Comparison of ENCODE assay signal across 2 cellular contexts in the genomic region with DNA sequence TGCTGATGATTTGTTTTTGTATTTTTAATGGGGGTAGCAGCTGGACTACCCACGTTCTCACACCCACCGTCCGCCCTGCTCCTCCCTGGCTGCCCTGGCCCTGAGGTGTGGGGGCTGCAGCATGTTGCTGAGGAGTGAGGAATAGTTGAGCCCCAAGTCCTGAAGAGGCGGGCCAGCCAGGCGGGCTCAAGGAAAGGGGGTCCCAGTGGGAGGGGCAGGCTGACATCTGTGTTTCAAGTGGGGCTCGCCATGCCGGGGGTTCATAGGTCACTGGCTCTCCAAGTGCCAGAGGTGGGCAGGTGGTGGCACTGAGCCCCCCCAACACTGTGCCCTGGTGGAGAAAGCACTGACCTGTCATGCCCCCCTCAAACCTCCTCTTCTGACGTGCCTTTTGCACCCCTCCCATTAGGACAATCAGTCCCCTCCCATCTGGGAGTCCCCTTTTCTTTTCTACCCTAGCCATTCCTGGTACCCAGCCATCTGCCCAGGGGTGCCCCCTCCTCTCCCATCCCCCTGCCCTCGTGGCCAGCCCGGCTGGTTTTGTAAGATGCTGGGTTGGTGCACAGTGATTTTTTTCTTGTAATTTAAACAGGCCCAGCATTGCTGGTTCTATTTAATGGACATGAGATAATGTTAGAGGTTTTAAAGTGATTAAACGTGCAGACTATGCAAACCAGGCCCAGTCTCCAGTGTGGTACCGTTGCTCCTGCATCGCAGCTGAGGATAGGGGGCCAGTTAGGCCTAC.
A peak's percentile ranks its signal among the peaks of the same experiment; 100 is the strongest.
TF ChIP-seq lines count a peak whose summit lies in the region.

No MANE protein-coding gene starts in this region.

TF ChIP-seq in K562, 482 proteins besides CTCF, POLR2A, EP300 and RAD21:
- TF ChIP-seq, protein P1, sequence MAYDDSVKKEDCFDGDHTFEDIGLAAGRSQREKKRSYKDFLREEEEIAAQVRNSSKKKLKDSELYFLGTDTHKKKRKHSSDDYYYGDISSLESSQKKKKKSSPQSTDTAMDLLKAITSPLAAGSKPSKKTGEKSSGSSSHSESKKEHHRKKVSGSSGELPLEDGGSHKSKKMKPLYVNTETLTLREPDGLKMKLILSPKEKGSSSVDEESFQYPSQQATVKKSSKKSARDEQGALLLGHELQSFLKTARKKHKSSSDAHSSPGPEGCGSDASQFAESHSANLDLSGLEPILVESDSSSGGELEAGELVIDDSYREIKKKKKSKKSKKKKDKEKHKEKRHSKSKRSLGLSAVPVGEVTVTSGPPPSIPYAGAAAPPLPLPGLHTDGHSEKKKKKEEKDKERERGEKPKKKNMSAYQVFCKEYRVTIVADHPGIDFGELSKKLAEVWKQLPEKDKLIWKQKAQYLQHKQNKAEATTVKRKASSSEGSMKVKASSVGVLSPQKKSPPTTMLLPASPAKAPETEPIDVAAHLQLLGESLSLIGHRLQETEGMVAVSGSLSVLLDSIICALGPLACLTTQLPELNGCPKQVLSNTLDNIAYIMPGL (CRISPR knock-in tag; IDR thresholded peaks at IDR 0.05) = no peak
- peak; percentile 24; the same call in 1 of the 2 replicates for TF ChIP-seq POLR2AphosphoS2 (IDR thresholded peaks at IDR 0.05; ENCODE audit: low read length)
- TF ChIP-seq, protein P2, sequence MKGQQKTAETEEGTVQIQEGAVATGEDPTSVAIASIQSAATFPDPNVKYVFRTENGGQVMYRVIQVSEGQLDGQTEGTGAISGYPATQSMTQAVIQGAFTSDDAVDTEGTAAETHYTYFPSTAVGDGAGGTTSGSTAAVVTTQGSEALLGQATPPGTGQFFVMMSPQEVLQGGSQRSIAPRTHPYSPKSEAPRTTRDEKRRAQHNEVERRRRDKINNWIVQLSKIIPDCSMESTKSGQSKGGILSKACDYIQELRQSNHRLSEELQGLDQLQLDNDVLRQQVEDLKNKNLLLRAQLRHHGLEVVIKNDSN (CRISPR knock-in tag; IDR thresholded peaks at IDR 0.05) = no peak
- peak; percentile 49 for TF ChIP-seq RBFOX2 (IDR thresholded peaks at IDR 0.05; ENCODE audit: low read depth, low read length)
- TF ChIP-seq ZBED1 (IDR thresholded peaks at IDR 0.05) = no peak
- TF ChIP-seq, protein P3, sequence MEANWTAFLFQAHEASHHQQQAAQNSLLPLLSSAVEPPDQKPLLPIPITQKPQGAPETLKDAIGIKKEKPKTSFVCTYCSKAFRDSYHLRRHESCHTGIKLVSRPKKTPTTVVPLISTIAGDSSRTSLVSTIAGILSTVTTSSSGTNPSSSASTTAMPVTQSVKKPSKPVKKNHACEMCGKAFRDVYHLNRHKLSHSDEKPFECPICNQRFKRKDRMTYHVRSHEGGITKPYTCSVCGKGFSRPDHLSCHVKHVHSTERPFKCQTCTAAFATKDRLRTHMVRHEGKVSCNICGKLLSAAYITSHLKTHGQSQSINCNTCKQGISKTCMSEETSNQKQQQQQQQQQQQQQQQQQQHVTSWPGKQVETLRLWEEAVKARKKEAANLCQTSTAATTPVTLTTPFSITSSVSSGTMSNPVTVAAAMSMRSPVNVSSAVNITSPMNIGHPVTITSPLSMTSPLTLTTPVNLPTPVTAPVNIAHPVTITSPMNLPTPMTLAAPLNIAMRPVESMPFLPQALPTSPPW (CRISPR knock-in tag; IDR thresholded peaks at IDR 0.05) = 0 out of 2 replicates have a peak, but pooled peaks have one; percentile 12
- TF ChIP-seq PHTF2 (CRISPR knock-in tag; IDR thresholded peaks at IDR 0.05) = no peak
- no peak for TF ChIP-seq ZNF830 (CRISPR knock-in tag; IDR thresholded peaks at IDR 0.05)
- TF ChIP-seq POLR2G (IDR thresholded peaks at IDR 0.05; ENCODE audit: low read depth, low read length) = peak; percentile 63; the same call in 1 of the 2 replicates
- TF ChIP-seq ILK (tag; IDR thresholded peaks at IDR 0.05; ENCODE audit: borderline replicate concordance, low read depth) = no peak
- 0 out of 2 replicates have a peak, but pooled peaks have one; percentile 23 for TF ChIP-seq PML (IDR thresholded peaks at IDR 0.05; ENCODE audit: low read length)
- no peak for TF ChIP-seq ZNF384 (IDR thresholded peaks at IDR 0.05; ENCODE audit: low read depth, low read length)
TF ChIP-seq in K562: peak in this region for 5.

TF ChIP-seq in WTC11, 78 proteins besides CTCF, POLR2A, EP300 and RAD21:
- TF ChIP-seq, protein P4, sequence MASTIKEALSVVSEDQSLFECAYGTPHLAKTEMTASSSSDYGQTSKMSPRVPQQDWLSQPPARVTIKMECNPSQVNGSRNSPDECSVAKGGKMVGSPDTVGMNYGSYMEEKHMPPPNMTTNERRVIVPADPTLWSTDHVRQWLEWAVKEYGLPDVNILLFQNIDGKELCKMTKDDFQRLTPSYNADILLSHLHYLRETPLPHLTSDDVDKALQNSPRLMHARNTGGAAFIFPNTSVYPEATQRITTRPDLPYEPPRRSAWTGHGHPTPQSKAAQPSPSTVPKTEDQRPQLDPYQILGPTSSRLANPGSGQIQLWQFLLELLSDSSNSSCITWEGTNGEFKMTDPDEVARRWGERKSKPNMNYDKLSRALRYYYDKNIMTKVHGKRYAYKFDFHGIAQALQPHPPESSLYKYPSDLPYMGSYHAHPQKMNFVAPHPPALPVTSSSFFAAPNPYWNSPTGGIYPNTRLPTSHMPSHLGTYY (CRISPR knock-in tag; IDR thresholded peaks at IDR 0.05) = no peak
- TF ChIP-seq, protein P5, sequence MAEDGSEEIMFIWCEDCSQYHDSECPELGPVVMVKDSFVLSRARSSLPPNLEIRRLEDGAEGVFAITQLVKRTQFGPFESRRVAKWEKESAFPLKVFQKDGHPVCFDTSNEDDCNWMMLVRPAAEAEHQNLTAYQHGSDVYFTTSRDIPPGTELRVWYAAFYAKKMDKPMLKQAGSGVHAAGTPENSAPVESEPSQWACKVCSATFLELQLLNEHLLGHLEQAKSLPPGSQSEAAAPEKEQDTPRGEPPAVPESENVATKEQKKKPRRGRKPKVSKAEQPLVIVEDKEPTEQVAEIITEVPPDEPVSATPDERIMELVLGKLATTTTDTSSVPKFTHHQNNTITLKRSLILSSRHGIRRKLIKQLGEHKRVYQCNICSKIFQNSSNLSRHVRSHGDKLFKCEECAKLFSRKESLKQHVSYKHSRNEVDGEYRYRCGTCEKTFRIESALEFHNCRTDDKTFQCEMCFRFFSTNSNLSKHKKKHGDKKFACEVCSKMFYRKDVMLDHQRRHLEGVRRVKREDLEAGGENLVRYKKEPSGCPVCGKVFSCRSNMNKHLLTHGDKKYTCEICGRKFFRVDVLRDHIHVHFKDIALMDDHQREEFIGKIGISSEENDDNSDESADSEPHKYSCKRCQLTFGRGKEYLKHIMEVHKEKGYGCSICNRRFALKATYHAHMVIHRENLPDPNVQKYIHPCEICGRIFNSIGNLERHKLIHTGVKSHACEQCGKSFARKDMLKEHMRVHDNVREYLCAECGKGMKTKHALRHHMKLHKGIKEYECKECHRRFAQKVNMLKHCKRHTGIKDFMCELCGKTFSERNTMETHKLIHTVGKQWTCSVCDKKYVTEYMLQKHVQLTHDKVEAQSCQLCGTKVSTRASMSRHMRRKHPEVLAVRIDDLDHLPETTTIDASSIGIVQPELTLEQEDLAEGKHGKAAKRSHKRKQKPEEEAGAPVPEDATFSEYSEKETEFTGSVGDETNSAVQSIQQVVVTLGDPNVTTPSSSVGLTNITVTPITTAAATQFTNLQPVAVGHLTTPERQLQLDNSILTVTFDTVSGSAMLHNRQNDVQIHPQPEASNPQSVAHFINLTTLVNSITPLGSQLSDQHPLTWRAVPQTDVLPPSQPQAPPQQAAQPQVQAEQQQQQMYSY (CRISPR knock-in tag; IDR thresholded peaks at IDR 0.05) = no peak
- TF ChIP-seq ZNF317 (CRISPR knock-in tag; IDR thresholded peaks at IDR 0.05; ENCODE audit: borderline replicate concordance, low read depth) = no peak
- TF ChIP-seq, protein P6, sequence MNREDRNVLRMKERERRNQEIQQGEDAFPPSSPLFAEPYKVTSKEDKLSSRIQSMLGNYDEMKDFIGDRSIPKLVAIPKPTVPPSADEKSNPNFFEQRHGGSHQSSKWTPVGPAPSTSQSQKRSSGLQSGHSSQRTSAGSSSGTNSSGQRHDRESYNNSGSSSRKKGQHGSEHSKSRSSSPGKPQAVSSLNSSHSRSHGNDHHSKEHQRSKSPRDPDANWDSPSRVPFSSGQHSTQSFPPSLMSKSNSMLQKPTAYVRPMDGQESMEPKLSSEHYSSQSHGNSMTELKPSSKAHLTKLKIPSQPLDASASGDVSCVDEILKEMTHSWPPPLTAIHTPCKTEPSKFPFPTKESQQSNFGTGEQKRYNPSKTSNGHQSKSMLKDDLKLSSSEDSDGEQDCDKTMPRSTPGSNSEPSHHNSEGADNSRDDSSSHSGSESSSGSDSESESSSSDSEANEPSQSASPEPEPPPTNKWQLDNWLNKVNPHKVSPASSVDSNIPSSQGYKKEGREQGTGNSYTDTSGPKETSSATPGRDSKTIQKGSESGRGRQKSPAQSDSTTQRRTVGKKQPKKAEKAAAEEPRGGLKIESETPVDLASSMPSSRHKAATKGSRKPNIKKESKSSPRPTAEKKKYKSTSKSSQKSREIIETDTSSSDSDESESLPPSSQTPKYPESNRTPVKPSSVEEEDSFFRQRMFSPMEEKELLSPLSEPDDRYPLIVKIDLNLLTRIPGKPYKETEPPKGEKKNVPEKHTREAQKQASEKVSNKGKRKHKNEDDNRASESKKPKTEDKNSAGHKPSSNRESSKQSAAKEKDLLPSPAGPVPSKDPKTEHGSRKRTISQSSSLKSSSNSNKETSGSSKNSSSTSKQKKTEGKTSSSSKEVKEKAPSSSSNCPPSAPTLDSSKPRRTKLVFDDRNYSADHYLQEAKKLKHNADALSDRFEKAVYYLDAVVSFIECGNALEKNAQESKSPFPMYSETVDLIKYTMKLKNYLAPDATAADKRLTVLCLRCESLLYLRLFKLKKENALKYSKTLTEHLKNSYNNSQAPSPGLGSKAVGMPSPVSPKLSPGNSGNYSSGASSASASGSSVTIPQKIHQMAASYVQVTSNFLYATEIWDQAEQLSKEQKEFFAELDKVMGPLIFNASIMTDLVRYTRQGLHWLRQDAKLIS (CRISPR knock-in tag; IDR thresholded peaks at IDR 0.05; ENCODE audit: borderline replicate concordance) = no peak
- TF ChIP-seq, protein P7, sequence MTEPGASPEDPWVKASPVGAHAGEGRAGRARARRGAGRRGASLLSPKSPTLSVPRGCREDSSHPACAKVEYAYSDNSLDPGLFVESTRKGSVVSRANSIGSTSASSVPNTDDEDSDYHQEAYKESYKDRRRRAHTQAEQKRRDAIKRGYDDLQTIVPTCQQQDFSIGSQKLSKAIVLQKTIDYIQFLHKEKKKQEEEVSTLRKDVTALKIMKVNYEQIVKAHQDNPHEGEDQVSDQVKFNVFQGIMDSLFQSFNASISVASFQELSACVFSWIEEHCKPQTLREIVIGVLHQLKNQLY (CRISPR knock-in tag; IDR thresholded peaks at IDR 0.05) = no peak
- no peak for TF ChIP-seq TEAD4 (CRISPR knock-in tag; IDR thresholded peaks at IDR 0.05)
- TF ChIP-seq ZNF416 (CRISPR knock-in tag; IDR thresholded peaks at IDR 0.05) = no peak
- TF ChIP-seq ZNF423 (CRISPR knock-in tag; IDR thresholded peaks at IDR 0.05) = no peak
- TF ChIP-seq MYBL2 (CRISPR knock-in tag; IDR thresholded peaks at IDR 0.05) = no peak
- no peak for TF ChIP-seq PRRX2 (CRISPR knock-in tag; IDR thresholded peaks at IDR 0.05)
- TF ChIP-seq, protein P8, sequence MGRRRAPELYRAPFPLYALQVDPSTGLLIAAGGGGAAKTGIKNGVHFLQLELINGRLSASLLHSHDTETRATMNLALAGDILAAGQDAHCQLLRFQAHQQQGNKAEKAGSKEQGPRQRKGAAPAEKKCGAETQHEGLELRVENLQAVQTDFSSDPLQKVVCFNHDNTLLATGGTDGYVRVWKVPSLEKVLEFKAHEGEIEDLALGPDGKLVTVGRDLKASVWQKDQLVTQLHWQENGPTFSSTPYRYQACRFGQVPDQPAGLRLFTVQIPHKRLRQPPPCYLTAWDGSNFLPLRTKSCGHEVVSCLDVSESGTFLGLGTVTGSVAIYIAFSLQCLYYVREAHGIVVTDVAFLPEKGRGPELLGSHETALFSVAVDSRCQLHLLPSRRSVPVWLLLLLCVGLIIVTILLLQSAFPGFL (CRISPR knock-in tag; IDR thresholded peaks at IDR 0.05; ENCODE audit: borderline replicate concordance) = no peak
- no peak for TF ChIP-seq SP1 (CRISPR knock-in tag; conservative IDR thresholded peaks at IDR 0.05)
- TF ChIP-seq ELF4 (CRISPR knock-in tag; IDR thresholded peaks at IDR 0.05; ENCODE audit: low read depth) = no peak
- no peak for TF ChIP-seq ZNF219 (CRISPR knock-in tag; IDR thresholded peaks at IDR 0.05; ENCODE audit: borderline replicate concordance)
